ENCODE assay signal across 8 cellular contexts in the genomic region with DNA sequence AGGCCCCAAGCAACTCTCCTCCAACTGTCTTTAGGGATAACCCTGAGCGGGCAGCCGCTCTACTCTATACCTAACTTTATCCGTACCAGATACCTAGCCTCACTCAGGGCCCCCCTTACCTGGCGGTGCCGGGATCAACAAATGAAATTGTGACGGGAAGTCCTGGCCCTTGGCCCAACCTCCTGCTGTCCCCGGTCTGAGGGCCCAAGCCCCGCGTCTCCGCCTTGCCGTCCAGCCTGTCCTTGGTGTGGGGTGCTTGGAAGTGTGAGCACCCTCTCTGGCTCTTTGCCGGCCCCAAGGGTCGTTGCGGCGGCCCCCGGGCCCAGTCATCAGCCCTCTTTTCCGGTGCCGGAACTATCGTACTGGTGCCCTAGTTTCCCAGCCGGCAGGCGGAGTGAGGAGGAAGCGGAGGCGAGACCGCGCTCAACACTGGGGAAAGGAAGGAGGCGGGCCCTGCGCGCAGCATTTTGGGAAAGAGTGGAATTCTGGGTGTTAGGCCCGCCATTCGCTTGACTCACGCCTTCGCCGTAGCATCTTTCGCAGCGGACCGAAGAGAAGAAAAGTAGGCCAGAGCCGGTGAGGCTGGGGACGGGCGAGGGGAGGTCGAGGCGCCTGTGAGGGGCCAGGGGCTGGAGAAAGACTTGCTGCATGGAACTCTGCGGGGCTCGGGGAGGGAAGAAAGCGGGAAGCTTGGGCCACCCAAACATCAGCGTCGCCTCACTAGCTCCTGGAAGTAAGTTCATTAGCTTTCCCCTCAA. TPM values are rescaled to one million over a fixed set of nuclear protein-coding genes. Genes with fewer than 3 reads are reported as not detected.
DNase-seq lines count a peak whose midpoint lies in the region; TF ChIP-seq lines count a peak whose summit lies in the region.

A gene (plus strand): TSS at position 504 of the 758 bp plus-strand sequence. CDS start 1,676 bp downstream, outside the sequence.

- H2AFZ ChIP-seq in SK-N-SH (ENCODE audit: low read depth): peak within 1 kb of the TSS; percentile 91

- peaks cover 16 to 23% of the 10 kb centered on the region in 2 experiments; a peak in 3 of 4 replicates for H3K4me1 ChIP-seq in SK-N-SH (ENCODE audit: control insufficient read depth in 1 of 2, insufficient read depth in 2 of 2, low read depth in 1 of 2, low read length in 1 of 2)

- no peaks in the 10 kb centered on the region for H3F3A ChIP-seq in SK-N-SH (replicated peaks; ENCODE audit: insufficient read depth)

- TF ChIP-seq RAD21 in SK-N-SH (IDR thresholded peaks at IDR 0.05; ENCODE audit: low read length): no peak

- CTCF ChIA-PET in SK-N-SH (lab: Yijun Ruan, JAX): no interaction called here

- H4K20me1 ChIP-seq in SK-N-SH (ENCODE audit: insufficient read depth): peaks cover 21% of the 10 kb centered on the region

- H3K9me3 ChIP-seq in SK-N-SH: no peaks in the 10 kb centered on the region

- H3K79me2 ChIP-seq in SK-N-SH (ENCODE audit: insufficient read depth): peaks cover 91% of the 10 kb centered on the region

- peak within 1 kb of the TSS; percentile 96 for H3K4me2 ChIP-seq in SK-N-SH

- TF ChIP-seq EP300 in SK-N-SH (IDR thresholded peaks at IDR 0.05; ENCODE audit: borderline replicate concordance in 1 of 2, low read depth in 1 of 2, low read length in 1 of 2): no peak

- no peaks in the 10 kb centered on the region for H3K27me3 ChIP-seq in SK-N-SH (ENCODE audit: insufficient read depth)

- H3K9ac ChIP-seq in SK-N-SH: peak within 1 kb of the TSS; percentile 97

- H3K9me2 ChIP-seq in SK-N-SH: no peaks in the 10 kb centered on the region

- WGBS in SK-N-SH (ENCODE audit: low lambda C conversion rate): under 1% methylated on average over 37 of the region's 46 CpGs

- H3K36me3 ChIP-seq in SK-N-SH (replicated peaks in 1 of 2; ENCODE audit: control insufficient read depth in 1 of 2, insufficient read depth in 2 of 2, low read length in 1 of 2): peaks cover 17 to 34% of the 10 kb centered on the region in 2 experiments

- H3K4me3 ChIP-seq in HFF-Myc (replicated peaks; ENCODE audit: low read depth, low read length): peak within 1 kb of the TSS; percentile 87
- peak within 1 kb of the TSS; percentile 97 to 99 for H3K4me3 ChIP-seq in SK-N-SH (ENCODE audit: low read depth in 2 of 2, low read length in 1 of 2)

- no peak for TF ChIP-seq CTCF in HFF-Myc (IDR thresholded peaks at IDR 0.05; ENCODE audit: low read depth, low read length, missing control alignments)
- TF ChIP-seq CTCF in SK-N-SH (IDR thresholded peaks at IDR 0.05): no peak

- DNase-seq in GM04504 (ENCODE audit: low read depth) (peak; percentile 83), HFF-Myc (ENCODE audit: extremely low read depth, low read depth) (peak; percentile 73), NAMALWA (ENCODE audit: low spot score) (peak; percentile 88), SK-N-SH (peak; percentile 86), germinal center (ENCODE audit: low spot score) (peak; percentile 78), non-pigmented ciliary epithelial cell (ENCODE audit: low read depth) (peak; percentile 60), substantia nigra (lab: John Stamatoyannopoulos, UW) (peak; percentile 46 to 99 (median 89))
- DNase-seq in activated naive CD4-positive, alpha-beta T cell treated with anti-CD3 and anti-CD28 coated beads, Interleukin-2, amount 50 U/mL, for 16 hours: peak; percentile 92

- H3K27ac ChIP-seq in SK-N-SH (ENCODE audit: low read depth in 2 of 2, low read length in 1 of 2) (peak within 1 kb of the TSS; percentile 97 to 98), substantia nigra (ENCODE audit: low read depth, low read length, poor library complexity, severe bottlenecking) (peak within 1 kb of the TSS; percentile 98)

- POLR2A ChIA-PET in SK-N-SH (lab: Yijun Ruan, JAX): interaction anchor here (0.5 to 1.8 kb wide), 7 partner anchors 9 to 662 kb away, joined by 3 to 5 read pairs (median 3); a partner anchor contains a TSS

TF ChIP-seq in SK-N-SH, 30 proteins besides CTCF, POLR2A, EP300 and RAD21 (continues in another document):
- TF ChIP-seq POLR2AphosphoS5 (IDR thresholded peaks at IDR 0.05; ENCODE audit: low read depth, low read length) (peak; percentile 85), TEAD4 (IDR thresholded peaks at IDR 0.05; ENCODE audit: borderline replicate concordance, insufficient read depth) (0 out of 2 replicates have a peak, but pooled peaks have one; percentile 21), ELF1 (IDR thresholded peaks at IDR 0.05) (peak; percentile 91), FOSL2 (IDR thresholded peaks at IDR 0.05; ENCODE audit: borderline replicate concordance, low read depth) (no peak), FOXJ3 (CRISPR knock-in tag; IDR thresholded peaks at IDR 0.05) (peak; percentile 82), YY1 (IDR thresholded peaks at IDR 0.05; ENCODE audit: low read depth) (peak; percentile 88), NFIC (IDR thresholded peaks at IDR 0.05; ENCODE audit: borderline replicate concordance) (peak; percentile 70; the same call in 1 of the 2 replicates), TCF12 (IDR thresholded peaks at IDR 0.05) (no peak; the same call in 1 of the 2 replicates), CHD2 (IDR thresholded peaks at IDR 0.05; ENCODE audit: low read length, partially characterized antibody) (peak; percentile 67), NRF1 (IDR thresholded peaks at IDR 0.05; ENCODE audit: low read depth, low read length) (peak; percentile 18; the same call in 1 of the 2 replicates), GABPA (IDR thresholded peaks at IDR 0.05; ENCODE audit: low read depth) (peak; percentile 91), SMC3 (IDR thresholded peaks at IDR 0.05; ENCODE audit: low read depth, low read length) (no peak), EZH2phosphoT487 (IDR thresholded peaks at IDR 0.05; ENCODE audit: borderline replicate concordance, low read depth) (no peak), SIN3A (IDR thresholded peaks at IDR 0.05; ENCODE audit: borderline replicate concordance, low read depth, low read length) (peak; percentile 86; the same call in 1 of the 2 replicates), RFX5 (IDR thresholded peaks at IDR 0.05; ENCODE audit: low read length) (no peak)
- TF ChIP-seq, protein P1, sequence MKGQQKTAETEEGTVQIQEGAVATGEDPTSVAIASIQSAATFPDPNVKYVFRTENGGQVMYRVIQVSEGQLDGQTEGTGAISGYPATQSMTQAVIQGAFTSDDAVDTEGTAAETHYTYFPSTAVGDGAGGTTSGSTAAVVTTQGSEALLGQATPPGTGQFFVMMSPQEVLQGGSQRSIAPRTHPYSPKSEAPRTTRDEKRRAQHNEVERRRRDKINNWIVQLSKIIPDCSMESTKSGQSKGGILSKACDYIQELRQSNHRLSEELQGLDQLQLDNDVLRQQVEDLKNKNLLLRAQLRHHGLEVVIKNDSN (IDR thresholded peaks at IDR 0.05; ENCODE audit: borderline replicate concordance, low read depth): peak; percentile 37; the same call in 1 of the 2 replicates
- TF ChIP-seq, protein P2, sequence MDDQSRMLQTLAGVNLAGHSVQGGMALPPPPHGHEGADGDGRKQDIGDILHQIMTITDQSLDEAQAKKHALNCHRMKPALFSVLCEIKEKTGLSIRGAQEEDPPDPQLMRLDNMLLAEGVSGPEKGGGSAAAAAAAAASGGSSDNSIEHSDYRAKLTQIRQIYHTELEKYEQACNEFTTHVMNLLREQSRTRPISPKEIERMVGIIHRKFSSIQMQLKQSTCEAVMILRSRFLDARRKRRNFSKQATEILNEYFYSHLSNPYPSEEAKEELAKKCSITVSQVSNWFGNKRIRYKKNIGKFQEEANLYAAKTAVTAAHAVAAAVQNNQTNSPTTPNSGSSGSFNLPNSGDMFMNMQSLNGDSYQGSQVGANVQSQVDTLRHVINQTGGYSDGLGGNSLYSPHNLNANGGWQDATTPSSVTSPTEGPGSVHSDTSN (IDR thresholded peaks at IDR 0.05): peak; percentile 19; the same call in 1 of the 2 replicates
- TF ChIP-seq, protein P3, sequence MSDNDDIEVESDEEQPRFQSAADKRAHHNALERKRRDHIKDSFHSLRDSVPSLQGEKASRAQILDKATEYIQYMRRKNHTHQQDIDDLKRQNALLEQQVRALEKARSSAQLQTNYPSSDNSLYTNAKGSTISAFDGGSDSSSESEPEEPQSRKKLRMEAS (IDR thresholded peaks at IDR 0.05; ENCODE audit: low read depth): peak; percentile 94
- TF ChIP-seq, protein P4, sequence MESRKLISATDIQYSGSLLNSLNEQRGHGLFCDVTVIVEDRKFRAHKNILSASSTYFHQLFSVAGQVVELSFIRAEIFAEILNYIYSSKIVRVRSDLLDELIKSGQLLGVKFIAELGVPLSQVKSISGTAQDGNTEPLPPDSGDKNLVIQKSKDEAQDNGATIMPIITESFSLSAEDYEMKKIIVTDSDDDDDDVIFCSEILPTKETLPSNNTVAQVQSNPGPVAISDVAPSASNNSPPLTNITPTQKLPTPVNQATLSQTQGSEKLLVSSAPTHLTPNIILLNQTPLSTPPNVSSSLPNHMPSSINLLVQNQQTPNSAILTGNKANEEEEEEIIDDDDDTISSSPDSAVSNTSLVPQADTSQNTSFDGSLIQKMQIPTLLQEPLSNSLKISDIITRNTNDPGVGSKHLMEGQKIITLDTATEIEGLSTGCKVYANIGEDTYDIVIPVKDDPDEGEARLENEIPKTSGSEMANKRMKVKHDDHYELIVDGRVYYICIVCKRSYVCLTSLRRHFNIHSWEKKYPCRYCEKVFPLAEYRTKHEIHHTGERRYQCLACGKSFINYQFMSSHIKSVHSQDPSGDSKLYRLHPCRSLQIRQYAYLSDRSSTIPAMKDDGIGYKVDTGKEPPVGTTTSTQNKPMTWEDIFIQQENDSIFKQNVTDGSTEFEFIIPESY (IDR thresholded peaks at IDR 0.05; ENCODE audit: borderline replicate concordance, low read depth): peak; percentile 50; the same call in 1 of the 2 replicates

RNA-seq across cellular contexts. Expression of the gene that starts here (rescaled TPM):
- 177 and 212 TPM in 2 replicates for polyA plus RNA-seq in SK-N-SH (2012; rRNA removed)
- 176 and 201 TPM in 2 replicates for polyA plus RNA-seq in SK-N-SH (2012; cell fraction: cytosol; rRNA removed)
- polyA plus RNA-seq in SK-N-SH (2012; cell fraction: nucleus; rRNA removed): 95.0 and 101 TPM in 2 replicates

Comparison
In these comparisons a context has a peak if more than half of its experiments do, and no peak if none do; other contexts are left out.
1. Peak in every context shown above with its lines: DNase-seq, H3K4me3 ChIP-seq and H3K27ac ChIP-seq.